8 cellular contexts compared by ENCODE assay signal in the genomic region with DNA sequence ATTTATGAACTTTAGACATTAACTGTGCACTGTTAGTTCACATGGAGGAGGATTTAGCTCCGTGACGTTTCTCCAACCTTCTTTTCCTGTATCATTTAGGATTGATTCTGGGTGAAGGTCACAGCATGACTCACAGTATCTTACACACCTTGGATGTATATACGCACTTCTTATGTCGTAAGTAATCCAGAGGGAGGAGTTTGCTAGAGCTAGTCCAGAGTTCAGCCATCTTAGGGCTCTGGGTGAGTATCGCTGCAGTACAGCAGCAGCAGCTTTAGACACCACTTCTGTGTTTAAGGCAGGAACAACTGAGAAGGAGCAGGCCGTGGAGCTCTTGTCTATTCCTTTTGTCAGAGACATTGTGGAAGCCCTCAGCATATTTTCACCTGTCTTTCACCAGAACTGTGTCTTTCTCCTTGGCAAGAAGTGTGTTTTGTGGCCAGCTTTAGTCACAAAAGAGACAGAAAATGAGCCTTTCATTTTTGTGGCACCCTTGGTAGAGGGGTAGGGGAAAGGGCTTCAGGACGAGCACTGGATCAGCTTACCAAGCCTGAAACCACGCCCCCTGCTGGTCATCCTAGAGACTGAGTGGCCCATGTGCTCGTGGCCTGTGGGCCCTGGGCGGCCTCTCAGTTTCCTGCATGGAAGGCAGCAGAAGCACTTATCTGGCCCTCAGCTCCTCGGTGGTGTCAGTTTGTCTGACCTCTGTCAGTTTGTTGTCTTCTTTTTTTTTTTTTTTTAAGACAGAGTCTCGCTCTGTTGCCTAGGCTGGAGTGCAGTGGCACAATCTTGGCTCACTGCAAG.
DNase-seq lines count a peak whose midpoint lies in the region; ATAC-seq and TF ChIP-seq lines count a peak whose summit lies in the region.

No MANE protein-coding gene starts in this region.

- no peaks in the 10 kb centered on the region for H3K27me3 ChIP-seq in A673 (replicated peaks; ENCODE audit: insufficient read depth, low read depth, low read length, poor library complexity)

- POLR2A ChIA-PET in A673 (lab: Charles Lee; ENCODE audit: low non-redundant PET): no interaction called here
- POLR2A ChIA-PET in activated CD8-positive, alpha-beta T cell treated with anti-CD3 and anti-CD28 coated beads, Interleukin-2, amount 10 ng/mL, durations not matched to agents 7 days and 5 days (lab: Charles Lee): interaction anchor here (0.6 kb wide), 1 partner anchor 89 kb away, joined by 3 read pairs; no protein-coding TSS in a partner anchor

- peak; percentile 56 for ATAC-seq in activated CD8-positive, alpha-beta T cell treated with anti-CD3 and anti-CD28 coated beads, Interleukin-2, amount 10 ng/mL, durations not matched to agents 7 days and 5 days
- peak; percentile 52 to 55 for ATAC-seq in naive B cell (ENCODE audit: low read depth in 2 of 2)
- ATAC-seq in stimulated activated naive B cell treated with anti-CD40 and anti-IgM and Interleukin-4, amounts not matched to agents 10 μg/mL and 1 μg/mL and 100 μg/mL, for 72 hours (replicated peaks): peak; percentile 55

- H3K4me3 Mint-ChIP-seq in activated CD8-positive, alpha-beta T cell treated with anti-CD3 and anti-CD28 coated beads, Interleukin-2, amount 10 ng/mL, durations not matched to agents 7 days and 5 days: no peak overlapping the region
- H3K4me3 Mint-ChIP-seq in endothelial cell (ENCODE audit: unreplicated experiment) (no peak overlapping the region), naive B cell (no peak overlapping the region)
- H3K4me3 Mint-ChIP-seq in stimulated activated naive B cell treated with anti-CD40 and anti-IgM and Interleukin-4, amounts not matched to agents 10 μg/mL and 1 μg/mL and 100 μg/mL, for 72 hours: no peak overlapping the region

- peaks cover 10% of the 10 kb centered on the region for H3K36me3 Mint-ChIP-seq in activated CD8-positive, alpha-beta T cell treated with anti-CD3 and anti-CD28 coated beads, Interleukin-2, amount 10 ng/mL, durations not matched to agents 7 days and 5 days (ENCODE audit: low read depth)
- H3K36me3 Mint-ChIP-seq in endothelial cell (ENCODE audit: low read depth, unreplicated experiment): no peaks in the 10 kb centered on the region
- H3K36me3 Mint-ChIP-seq in naive B cell: peaks cover 6 to 7% of the 10 kb centered on the region in 2 donors
- H3K36me3 Mint-ChIP-seq in stimulated activated naive B cell treated with anti-CD40 and anti-IgM and Interleukin-4, amounts not matched to agents 10 μg/mL and 1 μg/mL and 100 μg/mL, for 72 hours: peaks cover 36 to 57% of the 10 kb centered on the region in 2 donors

- no peaks in the 10 kb centered on the region for H3K9me3 ChIP-seq in A673 (ENCODE audit: low read depth, low read length, poor library complexity, severe bottlenecking)

- CTCF ChIA-PET in A673 (lab: Charles Lee): interaction anchor here (0.5 to 3.3 kb wide), 17 partner anchors 9 to 796 kb away, joined by 3 to 25 read pairs (median 4); a partner anchor contains a TSS
- CTCF ChIA-PET in activated CD8-positive, alpha-beta T cell treated with anti-CD3 and anti-CD28 coated beads, Interleukin-2, amount 10 ng/mL, durations not matched to agents 7 days and 5 days (lab: Charles Lee): interaction anchor here (0.6 to 7.6 kb wide), 52 partner anchors 9 to 454 kb away, joined by 3 to 162 read pairs (median 6); a partner anchor contains a TSS

- H3K27me3 Mint-ChIP-seq in activated CD8-positive, alpha-beta T cell treated with anti-CD3 and anti-CD28 coated beads, Interleukin-2, amount 10 ng/mL, durations not matched to agents 7 days and 5 days (ENCODE audit: low read depth): no peaks in the 10 kb centered on the region
- H3K27me3 Mint-ChIP-seq in endothelial cell (ENCODE audit: unreplicated experiment) (peaks cover 3% of the 10 kb centered on the region), naive B cell (no peaks in the 10 kb centered on the region)
- no peaks in the 10 kb centered on the region for H3K27me3 Mint-ChIP-seq in stimulated activated naive B cell treated with anti-CD40 and anti-IgM and Interleukin-4, amounts not matched to agents 10 μg/mL and 1 μg/mL and 100 μg/mL, for 72 hours

- H3K27ac ChIP-seq in A673 (ENCODE audit: low read depth, low read length, poor library complexity, severe bottlenecking): no peak overlapping the region

- H3K27ac Mint-ChIP-seq in activated CD8-positive, alpha-beta T cell treated with anti-CD3 and anti-CD28 coated beads, Interleukin-2, amount 10 ng/mL, durations not matched to agents 7 days and 5 days: no peak overlapping the region
- H3K27ac Mint-ChIP-seq in endothelial cell (ENCODE audit: unreplicated experiment) (no peak overlapping the region), naive B cell (peak overlapping the region in 3 of 6 donors; percentile 54 to 85 (median 68))
- no peak overlapping the region for H3K27ac Mint-ChIP-seq in stimulated activated naive B cell treated with anti-CD40 and anti-IgM and Interleukin-4, amounts not matched to agents 10 μg/mL and 1 μg/mL and 100 μg/mL, for 72 hours

- peak; percentile 86 for DNase-seq in A673 (ENCODE audit: low spot score)
- DNase-seq in NCI-H69 (lab: John Stamatoyannopoulos, UW): peak; percentile 84
- DNase-seq in activated CD8-positive, alpha-beta T cell treated with anti-CD3 and anti-CD28 coated beads, Interleukin-2, amount 10 ng/mL, durations not matched to agents 7 days and 5 days: peak; percentile 80
- DNase-seq in endothelial cell (ENCODE audit: low spot score): peak; percentile 83
- DNase-seq in naive B cell: peak; percentile 54
- DNase-seq in stimulated activated naive B cell treated with anti-CD40 and anti-IgM and Interleukin-4, amounts not matched to agents 10 μg/mL and 1 μg/mL and 100 μg/mL, for 72 hours: peak; percentile 37
- no peak for DNase-seq in cortex of kidney (lab: John Stamatoyannopoulos, UW)

- intact Hi-C loops in A673 (cut with micrococcal nuclease; ENCODE audit: unreplicated experiment): loop anchor here (5.0 kb wide), 2 partner anchors 191 to 246 kb away; no protein-coding TSS in a partner anchor

- peaks cover 17% of the 10 kb centered on the region for H3K4me1 ChIP-seq in A673 (ENCODE audit: insufficient read depth, low read length, poor library complexity, severe bottlenecking)

- no peaks in the 10 kb centered on the region for H3K9me3 Mint-ChIP-seq in activated CD8-positive, alpha-beta T cell treated with anti-CD3 and anti-CD28 coated beads, Interleukin-2, amount 10 ng/mL, durations not matched to agents 7 days and 5 days (ENCODE audit: insufficient read depth)
- H3K9me3 Mint-ChIP-seq in endothelial cell (ENCODE audit: unreplicated experiment) (no peaks in the 10 kb centered on the region), naive B cell (no peaks in the 10 kb centered on the region)
- H3K9me3 Mint-ChIP-seq in stimulated activated naive B cell treated with anti-CD40 and anti-IgM and Interleukin-4, amounts not matched to agents 10 μg/mL and 1 μg/mL and 100 μg/mL, for 72 hours: no peaks in the 10 kb centered on the region

- no peaks in the 10 kb centered on the region for H3K36me3 ChIP-seq in A673 (ENCODE audit: insufficient read depth, low read length, poor library complexity, severe bottlenecking)

- BruUV-seq in A673 (replicated peaks; lab: Mats Ljungman, UMichigan): no TSS peak

- TF ChIP-seq CTCF in A673 (conservative IDR thresholded peaks at IDR 0.05; ENCODE audit: low read depth, low read length) (peak; percentile 88), GM12875 (IDR thresholded peaks at IDR 0.05; ENCODE audit: borderline replicate concordance, insufficient read depth, low read depth, low read length) (peak; percentile 84), endothelial cell (IDR thresholded peaks at IDR 0.05; ENCODE audit: unreplicated experiment) (peak; percentile 91)

- H3K4me3 ChIP-seq in A673 (ENCODE audit: low read depth, low read length, poor library complexity, severe bottlenecking) (no peak overlapping the region), GM12875 (ENCODE audit: low read depth, low read length) (no peak overlapping the region)

- H3K4me1 Mint-ChIP-seq in activated CD8-positive, alpha-beta T cell treated with anti-CD3 and anti-CD28 coated beads, Interleukin-2, amount 10 ng/mL, durations not matched to agents 7 days and 5 days (ENCODE audit: low read depth): peaks cover 10% of the 10 kb centered on the region
- peaks cover under 1% of the 10 kb centered on the region for H3K4me1 Mint-ChIP-seq in endothelial cell (ENCODE audit: unreplicated experiment)
- peaks cover 30 to 47% (median 47%) of the 10 kb centered on the region in 3 donors for H3K4me1 Mint-ChIP-seq in naive B cell
- H3K4me1 Mint-ChIP-seq in stimulated activated naive B cell treated with anti-CD40 and anti-IgM and Interleukin-4, amounts not matched to agents 10 μg/mL and 1 μg/mL and 100 μg/mL, for 72 hours: peaks cover 34 to 54% of the 10 kb centered on the region in 2 donors
